23 cellular contexts compared by ENCODE assay signal in the genomic region with DNA sequence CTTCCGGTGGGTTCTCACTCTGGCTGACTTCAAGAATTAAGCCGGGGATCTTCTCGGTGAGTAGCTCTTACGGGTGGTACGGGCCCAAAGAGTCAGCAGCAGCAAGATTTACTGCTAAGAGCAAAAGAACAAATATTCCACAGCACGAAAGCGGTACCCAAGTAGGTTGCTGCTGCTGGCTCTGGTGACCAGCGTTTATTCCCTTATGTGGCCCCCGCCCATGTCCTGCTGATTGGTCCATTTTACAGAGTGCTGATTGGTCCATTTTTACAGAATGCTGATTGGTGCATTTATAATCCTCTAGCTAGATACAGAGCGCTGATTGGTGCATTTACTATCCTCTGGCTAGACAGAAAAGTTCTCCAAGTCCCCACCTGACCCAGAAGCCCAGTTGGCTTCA. TPM values are rescaled to one million over a fixed set of nuclear protein-coding genes. Genes with fewer than 3 reads are reported as not detected.
"Had no signal": no experiment of that assay in that cellular context is flagged by ENCODE, and none has a peak within 500 bp of the region (broad histone marks: within the 10 kb centered on the region; RNA-seq: fewer than 3 reads in every experiment).

No MANE protein-coding gene starts in this region.

- H3K27ac ChIP-seq: SJSA1, SK-N-MC had no signal

- DNase-seq: KBM-7, MV-4-11, NCI-H1092, NCI-H1105 treated with DMSO at 0.1 percent for 48 hours, NCI-H1417 treated with DMSO at 0.1 percent for 48 hours, NCI-H146, NCI-H1694 treated with DMSO at 0.1 percent for 48 hours, NCI-H1930, NCI-H2081, NCI-H2107, NCI-H226, NCI-H446, NCI-H510A, NCI-H524 treated with DMSO at 0.1 percent for 48 hours, NCI-H69, NCI-H774, Right ventricle myocardium superior, RPMI8226, SIG-M5 had no signal

- FAIRE-seq: RCC 7860 had no signal

- H3K4me3 ChIP-seq: SJSA1, SK-N-MC had no signal

- H3K4me1 ChIP-seq: SJSA1 had no signal

- H3K36me3 ChIP-seq: SJSA1 had no signal

- H3K27me3 ChIP-seq: SJSA1 had no signal

RNA-seq across cellular contexts. Expression of gene FAM50B, which starts 44.3 kb away (rescaled TPM):
- total RNA-seq: HT1080 had no signal
